ENCODE assay signal across 21 cellular contexts in genomic region chr10:132059760-132060508, GRCh38. TPM values are rescaled to one million over a fixed set of nuclear protein-coding genes. Genes with fewer than 3 reads are reported as not detected.
A peak's percentile ranks its signal among the peaks of the same experiment; 100 is the strongest.
DNase-seq lines count a peak whose midpoint lies in the region; TF ChIP-seq lines count a peak whose summit lies in the region.
"Had no signal": no experiment of that assay in that cellular context is flagged by ENCODE, and none has a peak within 500 bp of the region (broad histone marks: within the 10 kb centered on the region; RNA-seq: fewer than 3 reads in every experiment).

No MANE protein-coding gene starts in this region.

- TF ChIP-seq CTCF in stomach (IDR thresholded peaks at IDR 0.05) (no peak), GM10266 (IDR thresholded peaks at IDR 0.05; ENCODE audit: control insufficient read depth, insufficient read depth, low read depth, missing control alignments) (no peak)

- no peaks in the 10 kb centered on the region for H3K36me3 ChIP-seq in H7 (replicated peaks; ENCODE audit: control insufficient read depth, insufficient read depth, low read length)
- no peaks in the 10 kb centered on the region for H3K36me3 ChIP-seq in stomach
- H3K36me3 ChIP-seq: adrenal gland, breast epithelium had no signal

- no peak for TF ChIP-seq POLR2A in stomach (IDR thresholded peaks at IDR 0.05)

- WGBS in stomach, 5 donors: 50 to 57% (median 54%) methylated on average over 12 of the region's 12 CpGs

- no peaks in the 10 kb centered on the region for H3K9me3 ChIP-seq in stomach
- H3K9me3 ChIP-seq: adrenal gland, breast epithelium, testis had no signal

- H3K4me3 ChIP-seq in H7 (ENCODE audit: insufficient read depth, low read depth, low read length) (no peak overlapping the region), stomach (no peak overlapping the region)
- H3K4me3 ChIP-seq: adrenal gland, breast epithelium, GM12878, testis had no signal

- TF ChIP-seq EP300 in stomach (IDR thresholded peaks at IDR 0.05): no peak

- peaks cover 0 to 1% (median under 1%) of the 10 kb centered on the region in 4 donors for H3K4me1 ChIP-seq in stomach
- H3K4me1 ChIP-seq: adrenal gland, breast epithelium, testis had no signal

- H3K27me3 ChIP-seq in H7 (ENCODE audit: control insufficient read depth, insufficient read depth, low read length) (no peaks in the 10 kb centered on the region), layer of hippocampus (ENCODE audit: control insufficient read depth, insufficient read depth, low read length) (no peaks in the 10 kb centered on the region), stomach (peaks cover 0 to 19% (median 0%) of the 10 kb centered on the region in 3 donors)
- H3K27me3 ChIP-seq: adrenal gland, breast epithelium, testis had no signal

- peak overlapping the region; percentile 95 for H3K27ac ChIP-seq in layer of hippocampus (ENCODE audit: low read depth, low read length)
- no peak overlapping the region for H3K27ac ChIP-seq in stomach
- H3K27ac ChIP-seq: adrenal gland, breast epithelium, testis had no signal

- intact Hi-C loops in stomach (cut with DNase I; ENCODE audit: low total_unique reads): no loop called here

- DNase-seq in H7: peak; percentile 77
- peak; percentile 27 for DNase-seq in SW480 (ENCODE audit: low spot score)
- DNase-seq in stomach: peak; percentile 10
- no peak for DNase-seq in Kasumi-1 (lab: John Stamatoyannopoulos, UW)
- no peak for DNase-seq in activated gamma-delta T cell treated with Interleukin-2 at 50 U/mL for 16 hours
- DNase-seq in GM10266 (ENCODE audit: extremely low spot score): no peak
- DNase-seq: activated CD4-positive, alpha-beta T cell treated with anti-CD3 and anti-CD28 coated beads, Interleukin-2, amount 50 U/mL, for 4 hours; adrenal gland; dermis blood vessel endothelial cell; DMS79; glutamatergic neuron; left cardiac atrium; mesendoderm; naive thymus-derived CD8-positive, alpha-beta T cell; NCI-H1417 treated with DMSO at 0.1 percent for 48 hours; RPMI8226; testis had no signal

RNA-seq across cellular contexts. Expression of gene JAKMIP3, which starts 5.8 kb away (rescaled TPM):
- 0.42 and 0.63 TPM in 2 replicates for total RNA-seq in H7 (2014; rRNA removed; shearing (Covaris generic))
- total RNA-seq in stomach: 1 to 10 TPM in 1 of 5 donors, under 1 TPM in 3, not detected in 1; 0.43 to 1.1 (median 0.51) TPM
- polyA plus RNA-seq in stomach: under 1 TPM in 2 of 3 donors, not detected in 1; 0.18 to 0.19 TPM
- total RNA-seq: dermis blood vessel endothelial cell, endothelial cell of umbilical vein, GM12878 had no signal

Comparison
In these comparisons a context has a peak if more than half of its experiments do, and no peak if none do; other contexts are left out.
1. DNase-seq: peak in H7 (single experiment), SW480 (single experiment) and stomach (single experiment); none in Kasumi-1 (0 of 2), activated gamma-delta T cell treated with Interleukin-2 at 50 U/mL for 16 hours (single experiment) and GM10266 (single experiment).